Comparison of ENCODE assay signal across 21 cellular contexts in the genomic region with DNA sequence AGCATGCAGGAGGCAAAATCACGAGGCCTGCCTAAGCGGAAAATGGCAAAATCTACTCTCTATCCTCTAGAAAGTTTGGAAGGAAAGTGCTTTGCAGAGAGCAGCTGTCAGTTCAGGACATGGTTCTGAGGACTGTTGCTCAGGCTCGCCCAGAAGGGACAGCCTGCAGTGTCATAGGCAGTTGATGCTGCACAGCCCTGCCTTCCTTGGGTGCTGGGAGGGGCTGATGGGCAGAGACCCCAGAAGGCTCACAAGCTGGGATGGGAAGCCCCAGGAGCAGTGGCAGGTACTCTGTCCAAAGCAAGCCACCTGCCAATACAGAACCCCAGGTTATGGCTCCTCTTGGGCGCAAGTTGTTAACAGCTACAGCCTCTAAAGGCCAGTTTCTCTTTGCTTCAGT. TPM values are rescaled to one million over a fixed set of nuclear protein-coding genes. Genes with fewer than 3 reads are reported as not detected.
DNase-seq lines count a peak whose midpoint lies in the region; ATAC-seq and TF ChIP-seq lines count a peak whose summit lies in the region.
"Had no signal": no experiment of that assay in that cellular context is flagged by ENCODE, and none has a peak within 500 bp of the region (broad histone marks: within the 10 kb centered on the region; RNA-seq: fewer than 3 reads in every experiment).

No MANE protein-coding gene starts in this region.

- CTCF ChIA-PET in MCF 10A (lab: Yijun Ruan, JAX) (interaction anchor here (1.0 kb wide), 1 partner anchor 15 kb away, joined by 5 read pairs; no protein-coding TSS in a partner anchor), mammary epithelial cell (lab: Charles Lee; ENCODE audit: low non-redundant PET) (no interaction called here)

- no peak overlapping the region for H2AFZ ChIP-seq in mammary epithelial cell (ENCODE audit: low read depth, low read length)
- H2AFZ ChIP-seq: GM23338 had no signal

- H3K4me2 ChIP-seq in mammary epithelial cell (ENCODE audit: insufficient read depth, low read depth, low read length): no peak overlapping the region
- H3K4me2 ChIP-seq: BLaER1 treated with 17β-estradiol and CSF1 and Interleukin-3, amounts not matched to agents 10 nM and 100 nM; GM23338; SK-N-SH had no signal

- intact Hi-C loops in MCF 10A (cut with micrococcal nuclease): no loop called here
- intact Hi-C loops in mammary epithelial cell (cut with micrococcal nuclease): loop anchor here (2.0 kb wide), 1 partner anchor 77 kb away; no protein-coding TSS in a partner anchor

- ATAC-seq in T-helper 17 cell (no peak), memory B cell (ENCODE audit: low read depth) (no peak), upper lobe of left lung (ENCODE audit: low FRiP score in 2 of 2) (no peak), GM18909 (IDR thresholded peaks at IDR 0.05; ENCODE audit: poor library complexity, unreplicated experiment) (no peak)
- no peak for ATAC-seq in stimulated activated memory B cell treated with anti-CD40 and anti-IgM and Interleukin-4, amounts not matched to agents 10 μg/mL and 1 μg/mL and 100 μg/mL, for 72 hours
- ATAC-seq: GM23338, Panc1 had no signal

- H3K9me3 Mint-ChIP-seq in MCF 10A (ENCODE audit: unreplicated experiment): no peaks in the 10 kb centered on the region
- no peaks in the 10 kb centered on the region for H3K9me3 Mint-ChIP-seq in memory B cell
- no peaks in the 10 kb centered on the region for H3K9me3 Mint-ChIP-seq in stimulated activated memory B cell treated with anti-CD40 and anti-IgM and Interleukin-4, amounts not matched to agents 10 μg/mL and 1 μg/mL and 100 μg/mL, for 72 hours
- H3K9me3 Mint-ChIP-seq: CD4-positive, alpha-beta T cell; GM23338; H9 had no signal

- 92% methylated on average over 2 of the region's 4 CpGs for WGBS in mammary epithelial cell (ENCODE audit: low coverage, missing lambda C conversion rate)
- 93 to 100% methylated on average over 2 to 4 of the region's 4 CpGs for WGBS in upper lobe of left lung, 2 donors

- H3K36me3 Mint-ChIP-seq in MCF 10A (ENCODE audit: insufficient read depth, unreplicated experiment): peaks cover 79% of the 10 kb centered on the region
- no peaks in the 10 kb centered on the region for H3K36me3 Mint-ChIP-seq in T-helper 17 cell (ENCODE audit: low read depth)
- H3K36me3 Mint-ChIP-seq in memory B cell: peaks cover 35% of the 10 kb centered on the region
- peaks cover 72% of the 10 kb centered on the region for H3K36me3 Mint-ChIP-seq in stimulated activated memory B cell treated with anti-CD40 and anti-IgM and Interleukin-4, amounts not matched to agents 10 μg/mL and 1 μg/mL and 100 μg/mL, for 72 hours

- H3K9me3 ChIP-seq in mammary epithelial cell (replicated peaks; ENCODE audit: insufficient read depth, low read length) (no peaks in the 10 kb centered on the region), T-helper 17 cell (ENCODE audit: control insufficient read depth, low read length, poor library complexity, severe bottlenecking) (no peaks in the 10 kb centered on the region), upper lobe of left lung (no peaks in the 10 kb centered on the region)
- H3K9me3 ChIP-seq: BLaER1 treated with 17β-estradiol and CSF1 and Interleukin-3, amounts not matched to agents 10 nM and 100 nM; SK-N-SH had no signal

- dilution Hi-C loops in mammary epithelial cell (cut with HindIII; ENCODE audit: low sequenced_read_pairs): no loop called here

- DNase-seq in MCF 10A (ENCODE audit: unreplicated experiment) (no peak), mammary epithelial cell (no peak), T-helper 17 cell (no peak), memory B cell (ENCODE audit: low spot score in 2 of 2) (no peak), cerebellum (ENCODE audit: low spot score) (no peak), upper lobe of left lung (no peak)
- DNase-seq: AML-193; CD4-positive, alpha-beta T cell; H9; KG1; NCI-H1048; NCI-H1694; NCI-H2029 treated with DMSO at 0.1 percent for 48 hours; NCI-H446 treated with DMSO at 0.1 percent for 48 hours; NCI-H526 treated with DMSO at 0.1 percent for 48 hours had no signal

- no TSS peak for BruUV-seq in MCF 10A (replicated peaks; lab: Mats Ljungman, UMichigan)
- BruUV-seq in mammary epithelial cell (replicated peaks; lab: Mats Ljungman, UMichigan): no TSS peak

- no peaks in the 10 kb centered on the region for H4K20me1 ChIP-seq in mammary epithelial cell (ENCODE audit: insufficient read depth, low read length)

- H3K36me3 ChIP-seq in mammary epithelial cell (ENCODE audit: insufficient read depth, low read length) (peaks cover 66% of the 10 kb centered on the region), upper lobe of left lung (peaks cover 50 to 100% (median 89%) of the 10 kb centered on the region in 4 donors)

- H3K79me2 ChIP-seq in mammary epithelial cell (ENCODE audit: insufficient read depth, low read length): no peaks in the 10 kb centered on the region

- TF ChIP-seq CTCF in MCF 10A (IDR thresholded peaks at IDR 0.05; ENCODE audit: unreplicated experiment): no peak
- TF ChIP-seq CTCF in mammary epithelial cell (conservative IDR thresholded peaks at IDR 0.05 in 1 of 2, IDR thresholded peaks at IDR 0.05 in 1 of 2; ENCODE audit: extremely low read depth in 1 of 2, insufficient read depth in 1 of 2, low read depth in 1 of 2, low read length in 2 of 2): no peak
- no peak for TF ChIP-seq CTCF in upper lobe of left lung (IDR thresholded peaks at IDR 0.05)

- H3K27ac Mint-ChIP-seq in MCF 10A (ENCODE audit: low read depth, unreplicated experiment) (peak overlapping the region; percentile 44), T-helper 17 cell (peak overlapping the region; percentile 66), memory B cell (peak overlapping the region; percentile 50)
- peak overlapping the region; percentile 42 for H3K27ac Mint-ChIP-seq in stimulated activated memory B cell treated with anti-CD40 and anti-IgM and Interleukin-4, amounts not matched to agents 10 μg/mL and 1 μg/mL and 100 μg/mL, for 72 hours
- H3K27ac Mint-ChIP-seq: CD4-positive, alpha-beta T cell; GM23338; H9 had no signal

- H3K4me1 Mint-ChIP-seq in MCF 10A (ENCODE audit: insufficient read depth, unreplicated experiment): peaks cover 17% of the 10 kb centered on the region
- H3K4me1 Mint-ChIP-seq in T-helper 17 cell: peaks cover 3% of the 10 kb centered on the region
- H3K4me1 Mint-ChIP-seq in memory B cell: peaks cover 10% of the 10 kb centered on the region
- H3K4me1 Mint-ChIP-seq in stimulated activated memory B cell treated with anti-CD40 and anti-IgM and Interleukin-4, amounts not matched to agents 10 μg/mL and 1 μg/mL and 100 μg/mL, for 72 hours: peaks cover 11% of the 10 kb centered on the region
- H3K4me1 Mint-ChIP-seq: GM23338, H9 had no signal

- no peak for TF ChIP-seq POLR2A in upper lobe of left lung (IDR thresholded peaks at IDR 0.05)

- H3K4me3 ChIP-seq in mammary epithelial cell (replicated peaks in 1 of 3; ENCODE audit: insufficient read depth in 1 of 3, low read depth in 2 of 3, low read length in 3 of 3): no peak overlapping the region
- H3K4me3 ChIP-seq in upper lobe of left lung: no peak overlapping the region
- H3K4me3 ChIP-seq: BLaER1 treated with 17β-estradiol and CSF1 and Interleukin-3, amounts not matched to agents 10 nM and 100 nM; GM23338 had no signal

- H3K4me1 ChIP-seq in mammary epithelial cell (ENCODE audit: insufficient read depth, low read length) (peaks cover 14% of the 10 kb centered on the region), upper lobe of left lung (no peaks in the 10 kb centered on the region)
- H3K4me1 ChIP-seq: BLaER1 treated with 17β-estradiol and CSF1 and Interleukin-3, amounts not matched to agents 10 nM and 100 nM had no signal

- H3K27me3 ChIP-seq in mammary epithelial cell (ENCODE audit: insufficient read depth, low read length) (no peaks in the 10 kb centered on the region), upper lobe of left lung (no peaks in the 10 kb centered on the region)
- H3K27me3 ChIP-seq: BLaER1 treated with 17β-estradiol and CSF1 and Interleukin-3, amounts not matched to agents 10 nM and 100 nM had no signal

- POLR2A ChIA-PET in MCF 10A (lab: Yijun Ruan, JAX): interaction anchor here (1.2 kb wide), 1 partner anchor 45 kb away, joined by 3 read pairs; no protein-coding TSS in a partner anchor

- TF ChIP-seq EP300 in upper lobe of left lung (IDR thresholded peaks at IDR 0.05): no peak

- no peak overlapping the region for H3K4me3 Mint-ChIP-seq in MCF 10A (ENCODE audit: unreplicated experiment)
- H3K4me3 Mint-ChIP-seq in T-helper 17 cell: no peak overlapping the region
- H3K4me3 Mint-ChIP-seq in memory B cell: no peak overlapping the region
- H3K4me3 Mint-ChIP-seq in stimulated activated memory B cell treated with anti-CD40 and anti-IgM and Interleukin-4, amounts not matched to agents 10 μg/mL and 1 μg/mL and 100 μg/mL, for 72 hours: no peak overlapping the region
- H3K4me3 Mint-ChIP-seq: CD4-positive, alpha-beta T cell; GM23338; H9 had no signal

- H3K9ac ChIP-seq in mammary epithelial cell (ENCODE audit: insufficient read depth, low read length): no peak overlapping the region
- H3K9ac ChIP-seq: BLaER1 treated with 17β-estradiol and CSF1 and Interleukin-3, amounts not matched to agents 10 nM and 100 nM; SK-N-SH had no signal

- H3K27ac ChIP-seq in mammary epithelial cell (ENCODE audit: insufficient read depth, low read depth, low read length): no peak overlapping the region
- H3K27ac ChIP-seq in upper lobe of left lung: no peak overlapping the region
- H3K27ac ChIP-seq: BLaER1 treated with 17β-estradiol and CSF1 and Interleukin-3, amounts not matched to agents 10 nM and 100 nM had no signal

- in situ Hi-C loops in mammary epithelial cell (cut with MboI; ENCODE audit: low sequenced_read_pairs in 2 of 2): no loop called here

- no peaks in the 10 kb centered on the region for H3K27me3 Mint-ChIP-seq in MCF 10A (ENCODE audit: insufficient read depth, unreplicated experiment)
- H3K27me3 Mint-ChIP-seq in T-helper 17 cell: no peaks in the 10 kb centered on the region
- H3K27me3 Mint-ChIP-seq in memory B cell: no peaks in the 10 kb centered on the region
- H3K27me3 Mint-ChIP-seq in stimulated activated memory B cell treated with anti-CD40 and anti-IgM and Interleukin-4, amounts not matched to agents 10 μg/mL and 1 μg/mL and 100 μg/mL, for 72 hours: no peaks in the 10 kb centered on the region
- H3K27me3 Mint-ChIP-seq: CD4-positive, alpha-beta T cell had no signal

RNA-seq across cellular contexts. Expression of a gene that starts 57.3 kb away (rescaled TPM):
- 266 and 306 TPM in 2 replicates for total RNA-seq in MCF 10A (2022)
- 100 to 1,000 TPM; 317 to 416 TPM for total RNA-seq in mammary epithelial cell
- 377 TPM for polyA plus RNA-seq in mammary epithelial cell
- 255 TPM for polyA minus RNA-seq in mammary epithelial cell
- total RNA-seq in T-helper 17 cell: 100 to 1,000 TPM; 124 to 141 TPM
- 142 TPM for total RNA-seq in cerebellum
- total RNA-seq in upper lobe of left lung: 100 to 1,000 TPM; 232 to 690 (median 355) TPM
